Comparison of ENCODE assay signal across 25 cellular contexts in the genomic region with DNA sequence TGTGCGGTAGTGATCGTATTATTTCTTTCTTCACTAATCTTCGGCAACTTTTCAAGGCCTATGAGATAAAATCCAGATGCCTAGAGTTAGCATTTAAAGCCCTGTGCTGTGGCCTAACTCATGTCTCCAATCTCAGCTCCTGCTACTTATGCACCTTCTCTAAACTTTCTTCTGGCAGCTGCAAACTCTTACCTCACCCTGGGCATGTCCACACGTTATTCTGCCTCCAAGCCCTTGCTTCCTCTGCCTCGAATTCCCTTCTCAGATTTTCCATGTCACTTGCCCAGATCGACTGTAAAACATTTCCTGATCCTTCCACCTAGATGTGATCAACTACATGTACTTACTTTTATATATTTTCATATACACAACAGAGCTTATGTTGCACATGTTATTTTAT.
DNase-seq lines count a peak whose midpoint lies in the region; ATAC-seq, FAIRE-seq and TF ChIP-seq lines count a peak whose summit lies in the region.
"Had no signal": no experiment of that assay in that cellular context is flagged by ENCODE, and none has a peak within 500 bp of the region (broad histone marks: within the 10 kb centered on the region; RNA-seq: fewer than 3 reads in every experiment).

No MANE protein-coding gene starts in this region.

- H3K9me3 ChIP-seq in heart right ventricle = no peaks in the 10 kb centered on the region
- H3K9me3 ChIP-seq in H1 (ENCODE audit: insufficient read depth in 2 of 2, low read depth in 1 of 2, low read length in 1 of 2) = no peaks in the 10 kb centered on the region
- no peaks in the 10 kb centered on the region for H3K9me3 ChIP-seq in SK-N-SH
- H3K9me3 ChIP-seq: A549; BE2C; BLaER1 treated with 17β-estradiol and CSF1 and Interleukin-3, amounts not matched to agents 10 nM and 100 nM had no signal

- H2BK12ac ChIP-seq in H1 (ENCODE audit: low read depth, low read length) = no peak overlapping the region

- no peak overlapping the region for H2BK120ac ChIP-seq in H1 (replicated peaks; ENCODE audit: low read depth, low read length)

- no peak overlapping the region for H3K56ac ChIP-seq in H1 (replicated peaks; ENCODE audit: insufficient read length, low read depth, low read length)

- H3K9ac ChIP-seq in H1 (replicated peaks in 1 of 4; ENCODE audit: extremely low read depth in 1 of 4, low read depth in 3 of 4, low read length in 3 of 4) (no peak overlapping the region), SK-N-SH (no peak overlapping the region)
- H3K9ac ChIP-seq: BLaER1 treated with 17β-estradiol and CSF1 and Interleukin-3, amounts not matched to agents 10 nM and 100 nM had no signal

- H2BK20ac ChIP-seq in H1 (ENCODE audit: low read length) = no peak overlapping the region

- no peak for TF ChIP-seq POLR2A in H1 (IDR thresholded peaks at IDR 0.05; ENCODE audit: control extremely low read depth in 1 of 2, low read depth in 2 of 2, low read length in 2 of 2)

- no peak overlapping the region for H3K4me2 ChIP-seq in H1 (ENCODE audit: insufficient read depth in 1 of 2, low read depth in 2 of 2, low read length in 2 of 2)
- H3K4me2 ChIP-seq in SK-N-SH = no peak overlapping the region
- H3K4me2 ChIP-seq: A549; BLaER1 treated with 17β-estradiol and CSF1 and Interleukin-3, amounts not matched to agents 10 nM and 100 nM had no signal

- no peaks in the 10 kb centered on the region for H3K23me2 ChIP-seq in H1 (ENCODE audit: low read depth, low read length)

- no peak overlapping the region for H3K18ac ChIP-seq in H1 (ENCODE audit: extremely low read depth, low read length)

- TF ChIP-seq EP300 in H1 (IDR thresholded peaks at IDR 0.05; ENCODE audit: borderline replicate concordance in 1 of 2, low read depth in 2 of 2, low read length in 2 of 2) (no peak), SK-N-SH (IDR thresholded peaks at IDR 0.05; ENCODE audit: borderline replicate concordance in 1 of 2, low read depth in 1 of 2, low read length in 1 of 2) (no peak)

- intact Hi-C loops in heart right ventricle (cut with DNase I) (no loop called here), cardiac septum (cut with DNase I) (no loop called here)

- WGBS in heart right ventricle, 2 donors = 43 to 54% methylated on average over 6 of the region's 6 CpGs
- WGBS in H1 (ENCODE audit: extremely low coverage in 1 of 2, insufficient coverage in 1 of 2, insufficient read length in 1 of 2, insufficient replicate concordance in 2 of 2, low coverage in 1 of 2, low lambda C conversion rate in 2 of 2, missing lambda C conversion rate in 1 of 2), 2 experiments = 88% methylated on average over 6 of the region's 6 CpGs; no CpG with 5 or more reads in 1 of the 2 experiments
- WGBS in SK-N-SH (ENCODE audit: low lambda C conversion rate) = 43% methylated on average over 6 of the region's 6 CpGs

- CTCF ChIA-PET in H1 (lab: Charles Lee; ENCODE audit: partially characterized antibody) = interaction anchor here (0.9 to 1.5 kb wide), 2 partner anchors 15 to 28 kb away, joined by 3 read pairs; no protein-coding TSS in a partner anchor
- CTCF ChIA-PET in SK-N-SH (lab: Yijun Ruan, JAX) = interaction anchor here (1.0 kb wide), 1 partner anchor 81 kb away, joined by 3 read pairs; no protein-coding TSS in a partner anchor

- H3K79me2 ChIP-seq in H1 (ENCODE audit: control insufficient read depth in 1 of 2, insufficient read depth in 2 of 2, low read length in 2 of 2) (no peaks in the 10 kb centered on the region), SK-N-SH (ENCODE audit: insufficient read depth) (no peaks in the 10 kb centered on the region)

- FAIRE-seq in GM18507 (lab: Jason Lieb, UNC) (peak; percentile 24), H1 (lab: Jason Lieb, UNC) (no peak)
- FAIRE-seq: A549, D721Med, GM12892, GM19239 had no signal

- POLR2A ChIA-PET in H1 (lab: Charles Lee; ENCODE audit: partially characterized antibody) (no interaction called here), SK-N-SH (lab: Yijun Ruan, JAX) (no interaction called here)

- no peaks in the 10 kb centered on the region for H3K27me3 ChIP-seq in heart right ventricle
- H3K27me3 ChIP-seq in H1 (replicated peaks in 1 of 4; ENCODE audit: control insufficient read depth in 3 of 4, extremely low read depth in 1 of 4, insufficient read depth in 3 of 4, low read length in 3 of 4) = no peaks in the 10 kb centered on the region
- H3K27me3 ChIP-seq in SK-N-SH (ENCODE audit: insufficient read depth) = no peaks in the 10 kb centered on the region
- H3K27me3 ChIP-seq: BE2C; BLaER1 treated with 17β-estradiol and CSF1 and Interleukin-3, amounts not matched to agents 10 nM and 100 nM had no signal

- H3F3A ChIP-seq in SK-N-SH (replicated peaks; ENCODE audit: insufficient read depth) = no peaks in the 10 kb centered on the region

- H4K20me1 ChIP-seq in H1 (replicated peaks in 1 of 2; ENCODE audit: control insufficient read depth in 1 of 2, insufficient read depth in 2 of 2, low read length in 2 of 2) = no peaks in the 10 kb centered on the region
- no peaks in the 10 kb centered on the region for H4K20me1 ChIP-seq in SK-N-SH (ENCODE audit: insufficient read depth)
- H4K20me1 ChIP-seq: BLaER1 treated with 17β-estradiol and CSF1 and Interleukin-3, amounts not matched to agents 10 nM and 100 nM had no signal

- H4K8ac ChIP-seq in H1 (ENCODE audit: extremely low read depth, insufficient read depth, low read length) = no peak overlapping the region

- no peak overlapping the region for H4K91ac ChIP-seq in H1 (replicated peaks; ENCODE audit: insufficient read length, low read length)

- H3K14ac ChIP-seq in H1 (ENCODE audit: insufficient read length) = no peak overlapping the region

- H3K9me2 ChIP-seq in SK-N-SH = no peaks in the 10 kb centered on the region

- H2BK5ac ChIP-seq in H1 (ENCODE audit: low read depth, low read length) = no peak overlapping the region

- H3K23ac ChIP-seq in H1 (ENCODE audit: insufficient read length) = no peak overlapping the region

- no peaks in the 10 kb centered on the region for H3K79me1 ChIP-seq in H1 (ENCODE audit: low read depth, low read length)

- H2AK5ac ChIP-seq in H1 (ENCODE audit: low read depth, low read length) = no peak overlapping the region

- H2AFZ ChIP-seq in H1 (ENCODE audit: low read length) = no peak overlapping the region
- H2AFZ ChIP-seq in SK-N-SH (ENCODE audit: low read depth) = no peak overlapping the region

- H3K4me3 ChIP-seq in heart right ventricle = no peak overlapping the region
- H3K4me3 ChIP-seq in H1 (ENCODE audit: extremely low read depth in 1 of 4, insufficient read depth in 2 of 4, low read depth in 3 of 4, low read length in 4 of 4) = no peak overlapping the region
- H3K4me3 ChIP-seq in SK-N-SH (ENCODE audit: low read depth in 2 of 2, low read length in 1 of 2) = no peak overlapping the region
- H3K4me3 ChIP-seq: A549; BLaER1 treated with 17β-estradiol and CSF1 and Interleukin-3, amounts not matched to agents 10 nM and 100 nM had no signal

- no peak for DNase-seq in heart right ventricle
- no peak for DNase-seq in cardiac septum (ENCODE audit: low spot score)
- no peak for DNase-seq in GM18507 (ENCODE audit: extremely low spot score, insufficient read length, low read depth)
- no peak for DNase-seq in H1 (ENCODE audit: low read depth in 1 of 2, low spot score in 2 of 2)
- DNase-seq in SK-N-SH = no peak
- DNase-seq in central memory CD4-positive, alpha-beta T cell = no peak
- DNase-seq in NCI-H526 treated with DMSO at 0.1 percent for 48 hours (lab: John Stamatoyannopoulos, UW) = no peak
- DNase-seq: 8988T; ACHN; AML-193; BE2C; CD4-positive, alpha-beta T cell; CD8-positive, alpha-beta memory T cell; DMS 273 treated with DMSO at 0.1 percent for 48 hours; DMS79; EL; GDM1; GOT3; H7; HCEC 1CT had no signal

- no peak for TF ChIP-seq RAD21 in H1 (IDR thresholded peaks at IDR 0.05 in 1 of 2, conservative IDR thresholded peaks at IDR 0.05 in 1 of 2; ENCODE audit: low read depth in 2 of 2, low read length in 2 of 2)
- TF ChIP-seq RAD21 in SK-N-SH (IDR thresholded peaks at IDR 0.05; ENCODE audit: low read length) = no peak

- H3K4me1 ChIP-seq in heart right ventricle (peaks cover 0 to 10% (median 0%) of the 10 kb centered on the region in 9 donors), H1 (replicated peaks in 1 of 4; ENCODE audit: control insufficient read depth in 3 of 4, insufficient read depth in 4 of 4, low read length in 3 of 4) (peaks cover 0 to 2% (median 0%) of the 10 kb centered on the region in 4 experiments; a peak in 1 of 7 replicates), SK-N-SH (ENCODE audit: control insufficient read depth in 1 of 2, insufficient read depth in 2 of 2, low read depth in 1 of 2, low read length in 1 of 2) (no peaks in the 10 kb centered on the region)
- H3K4me1 ChIP-seq: BE2C had no signal

- no peak overlapping the region for H4K5ac ChIP-seq in H1 (ENCODE audit: insufficient read length, low read depth, low read length)

- H3K36me3 ChIP-seq in heart right ventricle (no peaks in the 10 kb centered on the region), H1 (ENCODE audit: control insufficient read depth in 2 of 4, insufficient read depth in 4 of 4, low read length in 3 of 4) (no peaks in the 10 kb centered on the region), SK-N-SH (replicated peaks in 1 of 2; ENCODE audit: control insufficient read depth in 1 of 2, insufficient read depth in 2 of 2, low read length in 1 of 2) (no peaks in the 10 kb centered on the region)
- H3K36me3 ChIP-seq: BE2C; BLaER1 treated with 17β-estradiol and CSF1 and Interleukin-3, amounts not matched to agents 10 nM and 100 nM had no signal

- ATAC-seq in heart right ventricle = peak in 6 of 8 donors; percentile 16 to 52 (median 34)
- ATAC-seq: A549 had no signal

- H2BK15ac ChIP-seq in H1 (ENCODE audit: low read length) = peak overlapping the region; percentile 47; the same call in 1 of the 2 replicates

- H3K27ac ChIP-seq in heart right ventricle (no peak overlapping the region), H1 (ENCODE audit: low read depth, low read length) (no peak overlapping the region), SK-N-SH (ENCODE audit: low read depth in 2 of 2, low read length in 1 of 2) (no peak overlapping the region)
- H3K27ac ChIP-seq: A549; BLaER1 treated with 17β-estradiol and CSF1 and Interleukin-3, amounts not matched to agents 10 nM and 100 nM had no signal

- TF ChIP-seq CTCF in heart right ventricle (IDR thresholded peaks at IDR 0.05) = no peak
- TF ChIP-seq CTCF in H1 (IDR thresholded peaks at IDR 0.05; ENCODE audit: control extremely low read depth in 1 of 3, insufficient read depth in 1 of 3, low read depth in 1 of 3, low read length in 3 of 3) = no peak
- TF ChIP-seq CTCF in SK-N-SH (IDR thresholded peaks at IDR 0.05) = no peak

- H3K4ac ChIP-seq in H1 (replicated peaks; ENCODE audit: insufficient read length, low read depth, low read length) = no peak overlapping the region

TF ChIP-seq in H1, 55 proteins besides CTCF, POLR2A, EP300 and RAD21 (continues in another document):
- TF ChIP-seq CREB1 (IDR thresholded peaks at IDR 0.05) (no peak), SIX5 (IDR thresholded peaks at IDR 0.05; ENCODE audit: low read depth, low read length) (no peak), SRF (IDR thresholded peaks at IDR 0.05; ENCODE audit: low read depth, low read length) (no peak)
